Comparison of ENCODE assay signal across 8 cellular contexts in the genomic region with DNA sequence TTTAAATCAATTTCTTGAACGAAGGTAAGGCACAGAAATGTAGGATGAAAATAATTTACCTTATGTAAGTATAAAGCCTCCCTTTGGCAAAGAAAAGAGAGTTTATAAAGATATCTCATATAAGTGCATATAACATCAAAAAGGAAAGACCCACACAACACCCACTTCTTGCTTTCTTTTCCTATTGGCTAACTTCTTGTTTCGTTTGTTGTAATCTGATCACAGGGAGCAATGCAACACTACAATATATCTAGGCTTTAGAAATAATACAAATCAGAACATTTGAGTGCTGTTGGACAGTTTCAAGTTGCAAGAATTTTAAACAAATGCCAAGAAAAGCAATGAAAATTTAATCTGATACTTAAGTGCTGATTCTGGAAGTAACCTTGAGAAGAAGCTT. TPM values are rescaled to one million over a fixed set of nuclear protein-coding genes. Genes with fewer than 3 reads are reported as not detected.
DNase-seq lines count a peak whose midpoint lies in the region; ATAC-seq and TF ChIP-seq lines count a peak whose summit lies in the region.

No MANE protein-coding gene starts in this region.

- H3K9me3 ChIP-seq in ES-I3 (ENCODE audit: control insufficient read depth, insufficient read depth, low read length) (no peaks in the 10 kb centered on the region), lower lobe of right lung (no peaks in the 10 kb centered on the region)

- TF ChIP-seq CTCF in astrocyte of the spinal cord (IDR thresholded peaks at IDR 0.05; ENCODE audit: low read depth, low read length) = no peak
- no peak for TF ChIP-seq CTCF in lower lobe of right lung (IDR thresholded peaks at IDR 0.05)

- H3K27me3 ChIP-seq in lower lobe of right lung (ENCODE audit: low read depth) = no peaks in the 10 kb centered on the region

- DNase-seq in M059J (ENCODE audit: low read depth) (peak; percentile 57), astrocyte of the spinal cord (ENCODE audit: low read depth, low spot score) (peak; percentile 76), lower lobe of right lung (no peak), NCI-H187 treated with DMSO at 0.1 percent for 48 hours (lab: John Stamatoyannopoulos, UW) (no peak)
- DNase-seq in stimulated activated CD8-positive, alpha-beta memory T cell treated with anti-CD3 and anti-CD28 coated beads, Interleukin-4, amount 100 ng/mL, for 48 hours = no peak

- H3K4me3 ChIP-seq in astrocyte of the spinal cord (ENCODE audit: low read depth, low read length) (peak overlapping the region; percentile 88), lower lobe of right lung (peak overlapping the region; percentile 88)

- ATAC-seq in lower lobe of right lung (no peak), GM18502 (IDR thresholded peaks at IDR 0.05; ENCODE audit: poor library complexity, unreplicated experiment) (no peak), HG03378 (IDR thresholded peaks at IDR 0.05; ENCODE audit: unreplicated experiment) (no peak)

- in situ Hi-C loops in astrocyte of the spinal cord (cut with HindIII; ENCODE audit: low sequenced_read_pairs) = no loop called here

- peak overlapping the region; percentile 77 for H3K9ac ChIP-seq in ES-I3 (ENCODE audit: low read depth, low read length)

- no peaks in the 10 kb centered on the region for H3K36me3 ChIP-seq in ES-I3 (ENCODE audit: insufficient read depth, low read length)
- no peaks in the 10 kb centered on the region for H3K36me3 ChIP-seq in lower lobe of right lung

- H3K4me1 ChIP-seq in ES-I3 (ENCODE audit: insufficient read depth, low read length) = peaks cover 10% of the 10 kb centered on the region; the same call in 1 of the 2 replicates
- H3K4me1 ChIP-seq in lower lobe of right lung = peaks cover 38% of the 10 kb centered on the region

- intact Hi-C loops in lower lobe of right lung (cut with DNase I) = no loop called here

- H3K27ac ChIP-seq in lower lobe of right lung = peak overlapping the region; percentile 97

RNA-seq across cellular contexts. Expression of a gene that starts 1.3 kb away (rescaled TPM):
- 5.4 and 7.5 TPM in 2 replicates for total RNA-seq in M059J (2014; rRNA removed; shearing (Covaris generic))
- 22.9 TPM for total RNA-seq in lower lobe of right lung

RNA-seq across cellular contexts. Expression of a gene that starts 1.7 kb away (rescaled TPM):
- total RNA-seq in M059J (2014; rRNA removed; shearing (Covaris generic)) = 52.2 and 52.6 TPM in 2 replicates
- total RNA-seq in lower lobe of right lung = 64.2 TPM

Comparison
In these comparisons a context has a peak if more than half of its experiments do, and no peak if none do; other contexts are left out.
1. DNase-seq: peak in M059J (single experiment) and astrocyte of the spinal cord (single experiment); none in lower lobe of right lung (single experiment), stimulated activated CD8-positive, alpha-beta memory T cell treated with anti-CD3 and anti-CD28 coated beads, Interleukin-4, amount 100 ng/mL, for 48 hours (single experiment) and NCI-H187 treated with DMSO at 0.1 percent for 48 hours (single experiment).